In the genomic region with DNA sequence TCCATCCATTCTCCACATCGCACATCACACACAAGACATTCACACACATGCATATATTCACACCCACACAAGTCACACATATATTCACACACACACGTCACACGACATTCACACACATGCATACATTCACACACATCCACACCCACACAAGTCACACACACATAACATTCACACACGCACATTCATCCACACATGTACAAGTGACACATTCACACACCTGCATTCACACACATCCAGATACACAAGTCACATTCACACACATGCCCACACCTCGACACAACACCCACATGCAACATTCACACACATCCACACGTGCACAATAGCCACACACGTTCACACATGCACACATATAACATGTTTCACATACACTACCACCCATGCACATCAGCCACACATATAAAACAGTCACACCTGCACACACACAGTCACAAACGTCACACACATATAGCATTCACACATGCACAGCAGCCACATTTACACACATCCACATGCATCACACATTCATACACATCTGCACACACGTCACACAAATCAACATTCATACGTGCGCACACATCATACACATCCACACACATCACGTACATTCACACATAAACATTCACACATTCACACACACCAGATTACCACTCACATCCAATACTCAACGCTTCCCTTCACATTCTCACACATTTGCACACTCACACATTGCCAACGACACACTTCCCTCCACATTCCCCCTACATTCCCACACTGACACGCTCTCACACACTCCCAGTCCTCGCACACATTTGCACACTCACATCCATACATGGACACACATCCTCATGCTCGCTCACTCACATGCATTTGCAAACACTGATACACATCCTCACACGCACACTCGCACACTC, we compare ENCODE assay signal across 9 cellular contexts. TPM values are rescaled to one million over a fixed set of nuclear protein-coding genes. Genes with fewer than 3 reads are reported as not detected.
DNase-seq lines count a peak whose midpoint lies in the region; ATAC-seq and TF ChIP-seq lines count a peak whose summit lies in the region.
"Had no signal": no experiment of that assay in that cellular context is flagged by ENCODE, and none has a peak within 500 bp of the region (broad histone marks: within the 10 kb centered on the region; RNA-seq: fewer than 3 reads in every experiment).

No MANE protein-coding gene starts in this region.

- peaks cover 5% of the 10 kb centered on the region for H3K36me3 Mint-ChIP-seq in MCF 10A (ENCODE audit: insufficient read depth, unreplicated experiment)

- no peak overlapping the region for H3K27ac Mint-ChIP-seq in MCF 10A (ENCODE audit: low read depth, unreplicated experiment)

- H3K36me3 ChIP-seq in breast epithelium (no peaks in the 10 kb centered on the region), ascending aorta (no peaks in the 10 kb centered on the region), kidney epithelial cell (ENCODE audit: control insufficient read depth, insufficient read depth, low read length) (no peaks in the 10 kb centered on the region), upper lobe of left lung (no peaks in the 10 kb centered on the region)

- no peaks in the 10 kb centered on the region for H3K27me3 ChIP-seq in breast epithelium
- no peaks in the 10 kb centered on the region for H3K27me3 ChIP-seq in ascending aorta
- no peaks in the 10 kb centered on the region for H3K27me3 ChIP-seq in kidney epithelial cell (ENCODE audit: control insufficient read depth, insufficient read depth, low read length)
- no peaks in the 10 kb centered on the region for H3K27me3 ChIP-seq in upper lobe of left lung

- CTCF ChIA-PET in MCF 10A (lab: Yijun Ruan, JAX) = interaction anchor here (0.5 to 0.7 kb wide), 2 partner anchors 24 to 38 kb away, joined by 3 read pairs; no protein-coding TSS in a partner anchor

- peaks cover 3 to 4% of the 10 kb centered on the region in 2 donors for H3K4me1 ChIP-seq in breast epithelium
- peaks cover 11 to 23% of the 10 kb centered on the region in 2 donors for H3K4me1 ChIP-seq in ascending aorta
- H3K4me1 ChIP-seq in upper lobe of left lung = peaks cover 11 to 25% (median 17%) of the 10 kb centered on the region in 4 donors

- TF ChIP-seq CTCF in breast epithelium (IDR thresholded peaks at IDR 0.05) (no peak), MCF 10A (IDR thresholded peaks at IDR 0.05; ENCODE audit: unreplicated experiment) (no peak), ascending aorta (IDR thresholded peaks at IDR 0.05) (no peak), kidney epithelial cell (IDR thresholded peaks at IDR 0.05; ENCODE audit: insufficient read depth, low read length, poor library complexity, severe bottlenecking) (no peak), upper lobe of left lung (IDR thresholded peaks at IDR 0.05) (no peak)

- no peak for DNase-seq in breast epithelium (ENCODE audit: low spot score in 2 of 2)
- no peak for DNase-seq in MCF 10A (ENCODE audit: unreplicated experiment)
- DNase-seq in ascending aorta (ENCODE audit: low spot score in 2 of 2) = no peak
- DNase-seq in kidney epithelial cell (ENCODE audit: low read depth) = no peak
- no peak for DNase-seq in upper lobe of left lung
- no peak for DNase-seq in SW480 (ENCODE audit: low spot score)

- H3K27me3 Mint-ChIP-seq in MCF 10A (ENCODE audit: insufficient read depth, unreplicated experiment) = no peaks in the 10 kb centered on the region

- TF ChIP-seq POLR2A in breast epithelium (IDR thresholded peaks at IDR 0.05) = no peak
- TF ChIP-seq POLR2A in upper lobe of left lung (IDR thresholded peaks at IDR 0.05) = no peak

- no peaks in the 10 kb centered on the region for H3K9me3 Mint-ChIP-seq in MCF 10A (ENCODE audit: unreplicated experiment)
- H3K9me3 Mint-ChIP-seq: IgD-negative memory B cell had no signal

- H3K4me1 Mint-ChIP-seq in MCF 10A (ENCODE audit: insufficient read depth, unreplicated experiment) = peaks cover 12% of the 10 kb centered on the region

- intact Hi-C loops in breast epithelium (cut with DNase I; ENCODE audit: low total_unique reads) = no loop called here
- intact Hi-C loops in MCF 10A (cut with micrococcal nuclease) = no loop called here
- intact Hi-C loops in ascending aorta (cut with DNase I) = loop anchor here (5.0 to 10.0 kb wide), 2 partner anchors 408 to 749 kb away; no protein-coding TSS in a partner anchor

- POLR2A ChIA-PET in MCF 10A (lab: Yijun Ruan, JAX) = interaction anchor here (0.6 to 0.7 kb wide), 2 partner anchors 169 to 1726 kb away, joined by 3 read pairs; no protein-coding TSS in a partner anchor

- WGBS in upper lobe of left lung, 2 donors = 67 to 73% methylated on average over 19 of the region's 19 CpGs

- H3K4me3 ChIP-seq in breast epithelium (peak overlapping the region; percentile 36 to 66 (median 44)), ascending aorta (peak overlapping the region; percentile 49 to 61), kidney epithelial cell (ENCODE audit: low read depth, low read length) (peak overlapping the region; percentile 29), upper lobe of left lung (peak overlapping the region in 3 of 4 donors; percentile 33 to 44 (median 43))

- H3K27ac ChIP-seq in breast epithelium (no peak overlapping the region), ascending aorta (peak overlapping the region in 1 of 2 donors; percentile 78), upper lobe of left lung (peak overlapping the region in 1 of 4 donors; percentile 8)

- no peak for TF ChIP-seq EP300 in upper lobe of left lung (IDR thresholded peaks at IDR 0.05)

- no peak overlapping the region for H3K4me3 Mint-ChIP-seq in MCF 10A (ENCODE audit: unreplicated experiment)

- ATAC-seq in upper lobe of left lung (ENCODE audit: low FRiP score in 2 of 2) (no peak), GM18867 (IDR thresholded peaks at IDR 0.05; ENCODE audit: unreplicated experiment) (no peak), HG03571 (IDR thresholded peaks at IDR 0.05; ENCODE audit: unreplicated experiment) (no peak)

- H3K9me3 ChIP-seq in breast epithelium (no peaks in the 10 kb centered on the region), ascending aorta (no peaks in the 10 kb centered on the region), upper lobe of left lung (no peaks in the 10 kb centered on the region)

- no TSS peak for BruUV-seq in MCF 10A (replicated peaks; lab: Mats Ljungman, UMichigan)

RNA-seq across cellular contexts. Expression of a gene that starts 41.0 kb away (rescaled TPM):
- total RNA-seq in breast epithelium (100 to 1,000 TPM; 133 to 206 (median 193) TPM), MCF 10A (2022) (61.7 and 76.0 TPM in 2 replicates), ascending aorta (100 TPM), kidney epithelial cell (72.4 and 81.9 TPM in 2 replicates), upper lobe of left lung (100 to 1,000 TPM in 3 of 6 donors, 10 to 100 TPM in 3; 91.4 to 190 (median 107) TPM)
